Comparison of ENCODE assay signal across 11 cellular contexts in the genomic region with DNA sequence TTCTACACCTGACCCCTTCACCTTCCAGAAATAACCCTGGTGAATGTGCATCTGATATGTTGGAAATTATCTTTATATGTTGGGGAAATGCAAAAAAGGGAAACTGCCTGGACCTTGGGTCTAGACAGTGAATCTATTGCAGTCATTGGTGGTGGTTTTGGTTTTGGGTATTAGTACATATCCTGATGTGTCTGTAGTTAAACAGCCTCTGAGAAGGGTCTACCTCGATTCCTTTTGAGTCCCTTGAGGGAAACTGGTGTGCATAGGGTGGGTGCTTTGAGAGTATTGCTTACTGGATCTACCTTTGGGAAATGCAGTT.
DNase-seq lines count a peak whose midpoint lies in the region; ATAC-seq and TF ChIP-seq lines count a peak whose summit lies in the region.
"Had no signal": no experiment of that assay in that cellular context is flagged by ENCODE, and none has a peak within 500 bp of the region (broad histone marks: within the 10 kb centered on the region; RNA-seq: fewer than 3 reads in every experiment).

No MANE protein-coding gene starts in this region.

- no peaks in the 10 kb centered on the region for H3K79me2 ChIP-seq in MM.1S (ENCODE audit: low read length)
- no peaks in the 10 kb centered on the region for H3K79me2 ChIP-seq in SK-N-SH (ENCODE audit: insufficient read depth)

- H3K9me2 ChIP-seq in MM.1S (replicated peaks; ENCODE audit: insufficient read depth, low read length) = no peaks in the 10 kb centered on the region
- H3K9me2 ChIP-seq in SK-N-SH = no peaks in the 10 kb centered on the region

- H2AFZ ChIP-seq in MM.1S (ENCODE audit: low read length) (no peak overlapping the region), SK-N-SH (ENCODE audit: low read depth) (no peak overlapping the region)

- H4K20me1 ChIP-seq in MM.1S (ENCODE audit: insufficient read depth, low read length) (no peaks in the 10 kb centered on the region), SK-N-SH (ENCODE audit: insufficient read depth) (no peaks in the 10 kb centered on the region)

- H3K9me3 Mint-ChIP-seq in activated CD8-positive, alpha-beta T cell treated with anti-CD3 and anti-CD28 coated beads for 36 hours = no peaks in the 10 kb centered on the region
- H3K9me3 Mint-ChIP-seq: nephron had no signal

- no peak overlapping the region for H3K4me3 Mint-ChIP-seq in activated CD8-positive, alpha-beta T cell treated with anti-CD3 and anti-CD28 coated beads for 36 hours
- H3K4me3 Mint-ChIP-seq: nephron had no signal

- ATAC-seq in GM18907 (IDR thresholded peaks at IDR 0.05; ENCODE audit: unreplicated experiment) = peak; percentile 30
- ATAC-seq in HG03039 (IDR thresholded peaks at IDR 0.05; ENCODE audit: unreplicated experiment) = peak; percentile 25
- peak; percentile 45 for ATAC-seq in activated CD8-positive, alpha-beta T cell treated with anti-CD3 and anti-CD28 coated beads for 36 hours

- H3K4me3 ChIP-seq in MM.1S (ENCODE audit: low read length) (no peak overlapping the region), SK-N-SH (ENCODE audit: low read depth in 2 of 2, low read length in 1 of 2) (peak overlapping the region in 1 of 2 experiments; percentile 42; a peak in 1 of 4 replicates)
- H3K4me3 ChIP-seq: gastroesophageal sphincter, smooth muscle cell had no signal

- peaks cover 15% of the 10 kb centered on the region for H3K4me1 Mint-ChIP-seq in activated CD8-positive, alpha-beta T cell treated with anti-CD3 and anti-CD28 coated beads for 36 hours (ENCODE audit: low read depth)

- H3K27me3 ChIP-seq in MM.1S (replicated peaks; ENCODE audit: insufficient read depth, low read length) (no peaks in the 10 kb centered on the region), SK-N-SH (ENCODE audit: insufficient read depth) (no peaks in the 10 kb centered on the region)
- H3K27me3 ChIP-seq: gastroesophageal sphincter had no signal

- H3K27ac ChIP-seq in 22Rv1 (no peak overlapping the region), MM.1S (ENCODE audit: low read length) (no peak overlapping the region), SK-N-SH (ENCODE audit: low read depth in 2 of 2, low read length in 1 of 2) (no peak overlapping the region)

- TF ChIP-seq CTCF in 22Rv1 (IDR thresholded peaks at IDR 0.05) (peak; percentile 58), MM.1S (IDR thresholded peaks at IDR 0.05; ENCODE audit: low read length) (no peak), SK-N-SH (IDR thresholded peaks at IDR 0.05) (no peak; the same call in 1 of the 2 replicates)
- TF ChIP-seq CTCF in activated CD8-positive, alpha-beta T cell treated with anti-CD3 and anti-CD28 coated beads for 36 hours (IDR thresholded peaks at IDR 0.05) = peak; percentile 35

- H3K9ac ChIP-seq in MM.1S (ENCODE audit: low read length) = no peak overlapping the region
- no peak overlapping the region for H3K9ac ChIP-seq in SK-N-SH

- H3K4me1 ChIP-seq in MM.1S (ENCODE audit: low read length) (peaks cover 15% of the 10 kb centered on the region; the same call in 1 of the 2 replicates), SK-N-SH (ENCODE audit: control insufficient read depth in 1 of 2, insufficient read depth in 2 of 2, low read depth in 1 of 2, low read length in 1 of 2) (peaks cover 0 to 3% of the 10 kb centered on the region in 2 experiments; a peak in 1 of 4 replicates)

- no peak overlapping the region for H3K27ac Mint-ChIP-seq in activated CD8-positive, alpha-beta T cell treated with anti-CD3 and anti-CD28 coated beads for 36 hours
- H3K27ac Mint-ChIP-seq: nephron had no signal

- CTCF ChIA-PET in activated CD8-positive, alpha-beta T cell treated with anti-CD3 and anti-CD28 coated beads for 36 hours (lab: Charles Lee) = interaction anchor here (0.6 to 11.6 kb wide), 12 partner anchors 11 to 290 kb away, joined by 3 to 408 read pairs (median 12); a partner anchor contains a TSS
- CTCF ChIA-PET in SK-N-SH (lab: Yijun Ruan, JAX) = interaction anchor here (1.0 to 12.3 kb wide), 14 partner anchors 12 to 427 kb away, joined by 3 to 281 read pairs (median 4); no protein-coding TSS in a partner anchor

- intact Hi-C loops in activated CD8-positive, alpha-beta T cell treated with anti-CD3 and anti-CD28 coated beads for 36 hours (cut with micrococcal nuclease) = loop anchor here (1.0 kb wide), 1 partner anchor 168 kb away; no protein-coding TSS in a partner anchor

- no peak for TF ChIP-seq RAD21 in SK-N-SH (IDR thresholded peaks at IDR 0.05; ENCODE audit: low read length)

- POLR2A ChIA-PET in activated CD8-positive, alpha-beta T cell treated with anti-CD3 and anti-CD28 coated beads for 36 hours (lab: Charles Lee) = no interaction called here
- POLR2A ChIA-PET in SK-N-SH (lab: Yijun Ruan, JAX) = no interaction called here

- H3K36me3 Mint-ChIP-seq in activated CD8-positive, alpha-beta T cell treated with anti-CD3 and anti-CD28 coated beads for 36 hours (ENCODE audit: low read depth) = no peaks in the 10 kb centered on the region

- no peak for TF ChIP-seq EP300 in SK-N-SH (IDR thresholded peaks at IDR 0.05; ENCODE audit: borderline replicate concordance in 1 of 2, low read depth in 1 of 2, low read length in 1 of 2)

- H3K36me3 ChIP-seq in MM.1S (replicated peaks; ENCODE audit: insufficient read depth, low read length) (no peaks in the 10 kb centered on the region), SK-N-SH (replicated peaks in 1 of 2; ENCODE audit: control insufficient read depth in 1 of 2, insufficient read depth in 2 of 2, low read length in 1 of 2) (no peaks in the 10 kb centered on the region)
- H3K36me3 ChIP-seq: gastroesophageal sphincter had no signal

- H3K4me2 ChIP-seq in MM.1S (ENCODE audit: low read depth, low read length) (no peak overlapping the region), SK-N-SH (no peak overlapping the region)
- H3K4me2 ChIP-seq: smooth muscle cell had no signal

- H3F3A ChIP-seq in MM.1S (ENCODE audit: insufficient read depth, low read length) (no peaks in the 10 kb centered on the region), SK-N-SH (replicated peaks; ENCODE audit: insufficient read depth) (no peaks in the 10 kb centered on the region)

- WGBS in SK-N-SH (ENCODE audit: low lambda C conversion rate) = 13% methylated on average over 1 of the region's 1 CpG

- no peaks in the 10 kb centered on the region for H3K27me3 Mint-ChIP-seq in activated CD8-positive, alpha-beta T cell treated with anti-CD3 and anti-CD28 coated beads for 36 hours

- no peak for DNase-seq in activated CD8-positive, alpha-beta T cell treated with anti-CD3 and anti-CD28 coated beads for 36 hours
- no peak for DNase-seq in MM.1S
- DNase-seq in stimulated activated CD4-positive, alpha-beta T cell treated with anti-CD3 and anti-CD28 coated beads, Interleukin-12 subunit alpha, Interleukin-12 subunit beta, amount 100 ng/mL, for 4 hours = no peak
- DNase-seq in ecto neural progenitor cell (ENCODE audit: low spot score) = no peak
- DNase-seq in SK-N-SH = no peak

- H3K9me3 ChIP-seq in MM.1S (replicated peaks; ENCODE audit: insufficient read depth, low read length) (no peaks in the 10 kb centered on the region), SK-N-SH (no peaks in the 10 kb centered on the region)
- H3K9me3 ChIP-seq: gastroesophageal sphincter had no signal

TF ChIP-seq in SK-N-SH, 30 proteins besides CTCF, POLR2A, EP300 and RAD21:
- TF ChIP-seq YY1 (IDR thresholded peaks at IDR 0.05; ENCODE audit: low read depth) = no peak
- TF ChIP-seq RFX5 (IDR thresholded peaks at IDR 0.05; ENCODE audit: low read length) = no peak
- TF ChIP-seq ELF1 (IDR thresholded peaks at IDR 0.05) = no peak
- no peak for TF ChIP-seq TAF1 (IDR thresholded peaks at IDR 0.05; ENCODE audit: borderline replicate concordance, low read depth, low read length)
- TF ChIP-seq NRF1 (IDR thresholded peaks at IDR 0.05; ENCODE audit: low read depth, low read length) = no peak
- TF ChIP-seq MXI1 (IDR thresholded peaks at IDR 0.05; ENCODE audit: low read depth, low read length) = no peak
- no peak for TF ChIP-seq FOSL2 (IDR thresholded peaks at IDR 0.05; ENCODE audit: borderline replicate concordance, low read depth)
- TF ChIP-seq GATA2 (CRISPR knock-in tag; IDR thresholded peaks at IDR 0.05) = no peak
- no peak for TF ChIP-seq SMC3 (IDR thresholded peaks at IDR 0.05; ENCODE audit: low read depth, low read length)
- no peak for TF ChIP-seq RXRA (IDR thresholded peaks at IDR 0.05; ENCODE audit: borderline replicate concordance, low read depth)
- TF ChIP-seq TCF12 (IDR thresholded peaks at IDR 0.05) = no peak

Comparison
In these comparisons a context has a peak if more than half of its experiments do, and no peak if none do; other contexts are left out.
1. CTCF ChIP-seq: peak in 22Rv1 (single experiment) and activated CD8-positive, alpha-beta T cell treated with anti-CD3 and anti-CD28 coated beads for 36 hours (single experiment); none in MM.1S (single experiment) and SK-N-SH (single experiment).
2. Peak in every context shown above with its lines, with median percentiles within 50 percentile points of each other: ATAC-seq.